Comparison of ENCODE assay signal across 12 cellular contexts in the genomic region with DNA sequence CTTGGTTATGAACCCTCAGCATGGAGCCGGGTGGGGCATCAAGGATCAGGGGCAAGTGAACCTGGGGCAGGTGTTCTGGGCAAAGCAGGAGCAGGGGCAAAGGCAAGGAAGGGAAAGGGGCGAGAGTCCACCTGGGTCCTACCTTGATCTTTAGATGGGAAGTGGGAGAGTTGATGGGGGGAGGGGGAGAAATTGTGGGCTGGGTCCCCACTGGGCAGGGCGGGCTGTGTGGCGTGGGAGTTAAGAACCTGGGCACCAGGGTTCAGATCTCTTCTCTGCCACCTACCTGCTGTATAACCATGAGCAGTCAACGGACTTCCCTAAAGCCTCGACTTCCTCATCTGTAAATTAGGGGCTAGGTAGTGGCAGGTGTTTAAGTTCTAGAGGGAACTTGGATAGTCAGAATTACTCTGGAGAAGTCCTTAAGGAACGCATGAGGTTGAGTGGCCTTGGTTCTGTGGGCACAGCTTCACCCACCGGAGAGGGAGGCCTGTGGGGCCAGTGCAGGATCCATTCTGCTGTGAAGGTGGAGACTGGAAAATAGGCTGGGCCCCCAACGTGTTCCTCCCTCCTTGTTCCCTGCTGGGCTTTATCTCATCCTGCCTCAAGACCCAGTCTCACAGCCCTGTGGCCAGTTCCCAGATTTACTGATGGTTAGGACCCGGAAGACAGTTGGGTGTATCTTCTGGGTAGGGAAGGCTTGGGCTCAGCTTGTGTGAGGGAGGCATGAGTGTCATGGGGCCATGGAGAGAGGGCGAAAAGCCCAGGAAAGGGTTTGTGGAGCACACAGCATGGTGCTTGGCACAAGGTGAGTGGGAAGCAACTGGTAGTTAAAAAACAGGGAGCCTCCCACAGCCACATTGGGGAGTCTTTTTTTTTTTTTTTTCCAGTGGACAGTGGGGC.
"Had no signal": no experiment of that assay in that cellular context is flagged by ENCODE, and none has a peak within 500 bp of the region (broad histone marks: within the 10 kb centered on the region; RNA-seq: fewer than 3 reads in every experiment).

No MANE protein-coding gene starts in this region.

- ATAC-seq: activated CD4-positive, CD25-positive, alpha-beta regulatory T cell treated with anti-CD3 and anti-CD28 coated beads, Interleukin-2, amount 50 U/mL, for 24 hours; left ventricle myocardium superior; pancreas; SK-N-SH treated with all-trans-retinoic acid at 6 μM for 48 hours had no signal

- H3K4me3 Mint-ChIP-seq: neural crest cell had no signal

- H3K27me3 ChIP-seq: adrenal gland, pancreas, uterus had no signal

- H3K27ac ChIP-seq: adrenal gland, coronary artery, pancreas, uterus had no signal

- H3K9me3 ChIP-seq: adrenal gland, pancreas, uterus had no signal

- H3K4me3 ChIP-seq: adrenal gland, coronary artery, pancreas, uterus had no signal

- H3K4me1 ChIP-seq: adrenal gland, uterus had no signal

- H3K36me3 ChIP-seq: adrenal gland, pancreas, uterus had no signal

- DNase-seq: activated gamma-delta T cell treated with Interleukin-2 at 50 U/mL for 16 hours; caudate nucleus; effector memory CD4-positive, alpha-beta T cell; left ventricle myocardium superior; pancreas; stimulated activated CD4-positive, alpha-beta T cell treated with anti-CD3 and anti-CD28 coated beads, Interleukin-4, amount 100 ng/mL, for 24 hours; uterus had no signal
